2 cellular contexts compared by ENCODE assay signal in the genomic region with DNA sequence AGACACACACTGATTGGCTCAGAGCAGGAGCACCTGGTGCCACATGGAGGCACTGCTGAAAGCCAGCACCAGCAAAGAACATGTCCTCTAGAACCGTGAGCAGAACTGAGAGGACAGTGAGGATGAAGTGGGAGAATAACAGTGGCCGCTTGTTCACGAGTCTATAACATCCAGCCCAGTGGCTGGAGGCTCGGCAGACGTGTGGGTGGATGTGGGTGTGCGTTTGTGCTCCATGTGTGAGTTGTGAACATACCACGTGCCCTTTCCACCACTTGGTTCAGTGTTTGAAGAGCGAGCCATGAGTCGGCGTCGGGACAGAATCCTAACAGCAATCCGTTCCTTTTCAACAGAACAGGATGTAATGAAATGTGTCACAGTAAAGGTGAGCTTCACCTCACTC.
TF ChIP-seq lines count a peak whose summit lies in the region.

No MANE protein-coding gene starts in this region.

TF ChIP-seq in H1, 55 proteins besides CTCF, POLR2A, EP300 and RAD21:
- TF ChIP-seq SAP30 (IDR thresholded peaks at IDR 0.05; ENCODE audit: insufficient read depth, insufficient replicate concordance, low read length) (no peak), KDM4A (IDR thresholded peaks at IDR 0.05; ENCODE audit: low read depth, low read length, severe bottlenecking) (no peak), RFX5 (IDR thresholded peaks at IDR 0.05; ENCODE audit: borderline replicate concordance, low read depth, low read length) (no peak), SUZ12 (IDR thresholded peaks at IDR 0.05; ENCODE audit: low read length) (no peak), GABPA (IDR thresholded peaks at IDR 0.05; ENCODE audit: borderline replicate concordance, insufficient read depth, low read length) (no peak), FOSL1 (IDR thresholded peaks at IDR 0.05; ENCODE audit: insufficient read depth, low read depth, low read length) (no peak)

TF ChIP-seq in HepG2, 621 proteins besides CTCF, POLR2A, EP300 and RAD21:
- TF ChIP-seq, protein P1, sequence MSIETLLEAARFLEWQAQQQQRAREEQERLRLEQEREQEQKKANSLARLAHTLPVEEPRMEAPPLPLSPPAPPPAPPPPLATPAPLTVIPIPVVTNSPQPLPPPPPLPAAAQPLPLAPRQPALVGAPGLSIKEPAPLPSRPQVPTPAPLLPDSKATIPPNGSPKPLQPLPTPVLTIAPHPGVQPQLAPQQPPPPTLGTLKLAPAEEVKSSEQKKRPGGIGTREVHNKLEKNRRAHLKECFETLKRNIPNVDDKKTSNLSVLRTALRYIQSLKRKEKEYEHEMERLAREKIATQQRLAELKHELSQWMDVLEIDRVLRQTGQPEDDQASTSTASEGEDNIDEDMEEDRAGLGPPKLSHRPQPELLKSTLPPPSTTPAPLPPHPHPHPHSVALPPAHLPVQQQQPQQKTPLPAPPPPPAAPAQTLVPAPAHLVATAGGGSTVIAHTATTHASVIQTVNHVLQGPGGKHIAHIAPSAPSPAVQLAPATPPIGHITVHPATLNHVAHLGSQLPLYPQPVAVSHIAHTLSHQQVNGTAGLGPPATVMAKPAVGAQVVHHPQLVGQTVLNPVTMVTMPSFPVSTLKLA (IDR thresholded peaks at IDR 0.05): peak; percentile 93
- TF ChIP-seq ZC3H13 (CRISPR knock-in tag; IDR thresholded peaks at IDR 0.05) (no peak), ZNF292 (CRISPR knock-in tag; IDR thresholded peaks at IDR 0.05; ENCODE audit: borderline replicate concordance, low read depth) (no peak)
- TF ChIP-seq, protein P2, sequence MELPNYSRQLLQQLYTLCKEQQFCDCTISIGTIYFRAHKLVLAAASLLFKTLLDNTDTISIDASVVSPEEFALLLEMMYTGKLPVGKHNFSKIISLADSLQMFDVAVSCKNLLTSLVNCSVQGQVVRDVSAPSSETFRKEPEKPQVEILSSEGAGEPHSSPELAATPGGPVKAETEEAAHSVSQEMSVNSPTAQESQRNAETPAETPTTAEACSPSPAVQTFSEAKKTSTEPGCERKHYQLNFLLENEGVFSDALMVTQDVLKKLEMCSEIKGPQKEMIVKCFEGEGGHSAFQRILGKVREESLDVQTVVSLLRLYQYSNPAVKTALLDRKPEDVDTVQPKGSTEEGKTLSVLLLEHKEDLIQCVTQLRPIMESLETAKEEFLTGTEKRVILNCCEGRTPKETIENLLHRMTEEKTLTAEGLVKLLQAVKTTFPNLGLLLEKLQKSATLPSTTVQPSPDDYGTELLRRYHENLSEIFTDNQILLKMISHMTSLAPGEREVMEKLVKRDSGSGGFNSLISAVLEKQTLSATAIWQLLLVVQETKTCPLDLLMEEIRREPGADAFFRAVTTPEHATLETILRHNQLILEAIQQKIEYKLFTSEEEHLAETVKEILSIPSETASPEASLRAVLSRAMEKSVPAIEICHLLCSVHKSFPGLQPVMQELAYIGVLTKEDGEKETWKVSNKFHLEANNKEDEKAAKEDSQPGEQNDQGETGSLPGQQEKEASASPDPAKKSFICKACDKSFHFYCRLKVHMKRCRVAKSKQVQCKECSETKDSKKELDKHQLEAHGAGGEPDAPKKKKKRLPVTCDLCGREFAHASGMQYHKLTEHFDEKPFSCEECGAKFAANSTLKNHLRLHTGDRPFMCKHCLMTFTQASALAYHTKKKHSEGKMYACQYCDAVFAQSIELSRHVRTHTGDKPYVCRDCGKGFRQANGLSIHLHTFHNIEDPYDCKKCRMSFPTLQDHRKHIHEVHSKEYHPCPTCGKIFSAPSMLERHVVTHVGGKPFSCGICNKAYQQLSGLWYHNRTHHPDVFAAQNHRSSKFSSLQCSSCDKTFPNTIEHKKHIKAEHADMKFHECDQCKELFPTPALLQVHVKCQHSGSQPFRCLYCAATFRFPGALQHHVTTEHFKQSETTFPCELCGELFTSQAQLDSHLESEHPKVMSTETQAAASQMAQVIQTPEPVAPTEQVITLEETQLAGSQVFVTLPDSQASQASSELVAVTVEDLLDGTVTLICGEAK (IDR thresholded peaks at IDR 0.05): no peak
- TF ChIP-seq, protein P2 (CRISPR knock-in tag; IDR thresholded peaks at IDR 0.05): no peak
